In genomic region chr9:93450817-93451761, GRCh38 we compare ENCODE assay signal across 8 cellular contexts. TPM values are rescaled to one million over a fixed set of nuclear protein-coding genes. Genes with fewer than 3 reads are reported as not detected.
DNase-seq lines count a peak whose midpoint lies in the region; ATAC-seq lines count a peak whose summit lies in the region.

Gene FAM120A, plus strand, starts transcription at chr9:93451685. Its CDS starts 231 bp downstream, at chr9:93451916.

- H3K9ac ChIP-seq in mucosa of stomach (ENCODE audit: low read length) = peak within 1 kb of the TSS; percentile 93

- WGBS in esophagus, 2 donors = 0% methylated on average over 80 to 97 of the region's 97 CpGs

- no peaks in the 10 kb centered on the region for H3K9me3 Mint-ChIP-seq in activated T-cell treated with anti-CD3 and anti-CD28 coated beads, Interleukin-2, amount 50 U/mL, for 4 hours

- no peaks in the 10 kb centered on the region for H3K27me3 Mint-ChIP-seq in activated T-cell treated with anti-CD3 and anti-CD28 coated beads, Interleukin-2, amount 50 U/mL, for 4 hours (ENCODE audit: low read depth)

- H3K4me3 Mint-ChIP-seq in activated T-cell treated with anti-CD3 and anti-CD28 coated beads, Interleukin-2, amount 50 U/mL, for 4 hours = peak within 1 kb of the TSS; percentile 92

- peak; percentile 54 for ATAC-seq in GM21360 (IDR thresholded peaks at IDR 0.05; ENCODE audit: unreplicated experiment)
- peak; percentile 85 to 87 for ATAC-seq in activated T-cell treated with anti-CD3 and anti-CD28 coated beads, Interleukin-2, amount 50 U/mL, for 4 hours

- H3K27ac ChIP-seq in esophagus (ENCODE audit: low read depth in 2 of 2, low read length in 1 of 2) = peak within 1 kb of the TSS; percentile 99 to 100

- H3K36me3 Mint-ChIP-seq in activated T-cell treated with anti-CD3 and anti-CD28 coated beads, Interleukin-2, amount 50 U/mL, for 4 hours (ENCODE audit: insufficient read depth) = peaks cover 25% of the 10 kb centered on the region

- peak; percentile 72 for DNase-seq in COR-L47 (lab: John Stamatoyannopoulos, UW)
- DNase-seq in HT1080 (ENCODE audit: low read depth) = peak; percentile 54
- peak; percentile 81 for DNase-seq in OCI-M1 (lab: John Stamatoyannopoulos, UW)
- DNase-seq in activated T-cell treated with anti-CD3 and anti-CD28 coated beads, Interleukin-2, amount 50 U/mL, for 4 hours = peak; percentile 67
- DNase-seq in stimulated activated CD8-positive, alpha-beta memory T cell treated with anti-CD3 and anti-CD28 coated beads, Interleukin-7, amount 100 ng/mL, for 24 hours (ENCODE audit: low read depth) = peak; percentile 28

- no peaks in the 10 kb centered on the region for H3K27me3 ChIP-seq in esophagus (ENCODE audit: control insufficient read depth in 1 of 2, insufficient read depth in 2 of 2, low read length in 2 of 2)
- no peaks in the 10 kb centered on the region for H3K27me3 ChIP-seq in mucosa of stomach (ENCODE audit: control insufficient read depth, insufficient read depth, low read length)

- peaks cover 10% of the 10 kb centered on the region in 2 donors for H3K36me3 ChIP-seq in esophagus (ENCODE audit: control insufficient read depth in 2 of 2, insufficient read depth in 2 of 2, low read length in 1 of 2)
- peaks cover 5% of the 10 kb centered on the region for H3K36me3 ChIP-seq in mucosa of stomach (ENCODE audit: control insufficient read depth, insufficient read depth, low read length)

- H3K4me3 ChIP-seq in esophagus (ENCODE audit: low read depth in 1 of 2, low read length in 2 of 2) = peak within 1 kb of the TSS; percentile 85 to 91
- peak within 1 kb of the TSS; percentile 68 for H3K4me3 ChIP-seq in mucosa of stomach (ENCODE audit: low read length)

- peaks cover 33% of the 10 kb centered on the region for H3K4me1 Mint-ChIP-seq in activated T-cell treated with anti-CD3 and anti-CD28 coated beads, Interleukin-2, amount 50 U/mL, for 4 hours (ENCODE audit: low read depth)

- H3K9me3 ChIP-seq in esophagus (ENCODE audit: control insufficient read depth in 2 of 2, insufficient read depth in 1 of 2, low read depth in 1 of 2, low read length in 1 of 2) (no peaks in the 10 kb centered on the region), mucosa of stomach (ENCODE audit: control insufficient read depth, low read length) (no peaks in the 10 kb centered on the region)

- H3K4me1 ChIP-seq in esophagus (ENCODE audit: control insufficient read depth in 2 of 2, insufficient read depth in 2 of 2, low read length in 1 of 2) = peaks cover 0 to 2% of the 10 kb centered on the region in 2 donors
- H3K4me1 ChIP-seq in mucosa of stomach (ENCODE audit: control insufficient read depth, insufficient read depth, low read length) = no peaks in the 10 kb centered on the region

RNA-seq across cellular contexts. Expression of gene FAM120A, which starts in this region (rescaled TPM):
- 91.7 and 99.0 TPM in 2 replicates for total RNA-seq in HT1080 (2014; rRNA removed; shearing (Covaris generic))
- 95.5 and 117 TPM in 2 replicates for polyA plus RNA-seq in HT1080 (2015; cell fraction: cytosol; rRNA removed)
- 92.8 and 98.1 TPM in 2 replicates for polyA plus RNA-seq in HT1080 (2015; cell fraction: nucleus; rRNA removed)
- 100 to 1,000 TPM; 116 to 124 (median 123) TPM for total RNA-seq in activated T-cell treated with anti-CD3 and anti-CD28 coated beads, Interleukin-2, amount 50 U/mL, for 4 hours
- polyA plus RNA-seq in esophagus = 10 to 100 TPM; 31.3 to 32.1 TPM

Comparison
In these comparisons a context has a peak if more than half of its experiments do, and no peak if none do; other contexts are left out.
1. Peak in every context shown above with its lines: DNase-seq, ATAC-seq, H3K4me3 ChIP-seq and H3K27ac ChIP-seq.
2. DNase-seq: peak in every context shown above with its lines; median percentile 81 in OCI-M1; 72 in COR-L47; 67 in activated T-cell treated with anti-CD3 and anti-CD28 coated beads, Interleukin-2, amount 50 U/mL, for 4 hours; 54 in HT1080; 28 in stimulated activated CD8-positive, alpha-beta memory T cell treated with anti-CD3 and anti-CD28 coated beads, Interleukin-7, amount 100 ng/mL, for 24 hours.